9 cellular contexts compared by ENCODE assay signal in genomic region chr5:173091981-173092380, GRCh38.
"Had no signal": no experiment of that assay in that cellular context is flagged by ENCODE, and none has a peak within 500 bp of the region (broad histone marks: within the 10 kb centered on the region; RNA-seq: fewer than 3 reads in every experiment).

No MANE protein-coding gene starts in this region.

- H3K27me3 Mint-ChIP-seq: IgD-negative memory B cell had no signal

- ATAC-seq: HCT116, HepG2 had no signal

- DNase-seq: GM23248, GOT3, H7, HFFc6 had no signal

- H3K9me3 Mint-ChIP-seq: HFFc6, IgD-negative memory B cell had no signal

- H3K36me3 ChIP-seq: HAP-1 had no signal

- H3K27ac ChIP-seq: GM23248, HL-60 had no signal

- H3K4me3 Mint-ChIP-seq: HFFc6, IgD-negative memory B cell had no signal

- H3K27ac Mint-ChIP-seq: HFFc6 had no signal

- H3K4me3 ChIP-seq: GM23248, HAP-1 had no signal

- H3K9me3 ChIP-seq: HAP-1 had no signal
